Comparison of ENCODE assay signal across 26 cellular contexts in genomic region chr4:182711211-182711610, GRCh38.
A peak's percentile ranks its signal among the peaks of the same experiment; 100 is the strongest.
DNase-seq lines count a peak whose midpoint lies in the region; ATAC-seq, FAIRE-seq and TF ChIP-seq lines count a peak whose summit lies in the region.
"Had no signal": no experiment of that assay in that cellular context is flagged by ENCODE, and none has a peak within 500 bp of the region (broad histone marks: within the 10 kb centered on the region; RNA-seq: fewer than 3 reads in every experiment).

No MANE protein-coding gene starts in this region.

- 67% methylated on average over 2 of the region's 2 CpGs for WGBS in mesenchymal stem cell
- 37 to 45% methylated on average over 2 of the region's 2 CpGs for WGBS in transverse colon (ENCODE audit: low coverage in 1 of 2), 2 donors

- H2AFZ ChIP-seq in mesenchymal stem cell (ENCODE audit: low read depth, low read length): no peak overlapping the region

- no peak for TF ChIP-seq POLR2A in transverse colon (IDR thresholded peaks at IDR 0.05)

- CTCF ChIA-PET in AG04449 (lab: Yijun Ruan, JAX): no interaction called here

- peaks cover 3 to 5% of the 10 kb centered on the region in 2 experiments for H3K36me3 ChIP-seq in mesenchymal stem cell (ENCODE audit: control insufficient read depth in 1 of 2, insufficient read depth in 2 of 2, low read depth in 1 of 2, low read length in 2 of 2)
- H3K36me3 ChIP-seq in transverse colon: no peaks in the 10 kb centered on the region
- H3K36me3 ChIP-seq in kidney (ENCODE audit: control insufficient read depth in 1 of 2, insufficient read depth in 2 of 2, low read length in 2 of 2): no peaks in the 10 kb centered on the region
- H3K36me3 ChIP-seq: SJCRH30 had no signal

- no peaks in the 10 kb centered on the region for H3K79me1 ChIP-seq in mesenchymal stem cell (replicated peaks; ENCODE audit: low read length, poor library complexity, severe bottlenecking)

- no peak overlapping the region for H2BK5ac ChIP-seq in mesenchymal stem cell (ENCODE audit: low read depth, low read length, poor library complexity, severe bottlenecking)

- H3K9me3 ChIP-seq in mesenchymal stem cell (ENCODE audit: control insufficient read depth, low read length): no peaks in the 10 kb centered on the region
- H3K9me3 ChIP-seq in transverse colon: no peaks in the 10 kb centered on the region
- H3K9me3 ChIP-seq in kidney (ENCODE audit: control insufficient read depth in 1 of 2, low read length in 2 of 2): no peaks in the 10 kb centered on the region
- H3K9me3 ChIP-seq: BE2C, SJCRH30 had no signal

- no peak overlapping the region for H2BK120ac ChIP-seq in mesenchymal stem cell (ENCODE audit: low read depth, low read length)

- H3K27ac ChIP-seq in mesenchymal stem cell (ENCODE audit: low read length, poor library complexity, severe bottlenecking) (no peak overlapping the region), transverse colon (no peak overlapping the region), kidney (ENCODE audit: low read depth in 2 of 2, low read length in 2 of 2) (no peak overlapping the region)
- H3K27ac ChIP-seq: 22Rv1, SJCRH30 had no signal

- no peak for TF ChIP-seq CTCF in AG04449 (IDR thresholded peaks at IDR 0.05; ENCODE audit: insufficient read depth, low read length, missing control alignments)
- no peak for TF ChIP-seq CTCF in choroid plexus epithelial cell (conservative IDR thresholded peaks at IDR 0.05; ENCODE audit: low read depth, low read length)
- TF ChIP-seq CTCF in transverse colon (IDR thresholded peaks at IDR 0.05): no peak
- TF ChIP-seq CTCF in kidney (IDR thresholded peaks at IDR 0.05; ENCODE audit: borderline replicate concordance, extremely low read depth, insufficient read depth): no peak

- intact Hi-C loops in transverse colon (cut with DNase I; ENCODE audit: low total_unique reads): no loop called here
- intact Hi-C loops in kidney (cut with DNase I): no loop called here

- H3K4me2 ChIP-seq in mesenchymal stem cell (ENCODE audit: low read length, poor library complexity, severe bottlenecking): no peak overlapping the region

- no peaks in the 10 kb centered on the region for H3K4me1 ChIP-seq in mesenchymal stem cell (ENCODE audit: control insufficient read depth, insufficient read depth, low read depth, low read length)
- no peaks in the 10 kb centered on the region for H3K4me1 ChIP-seq in transverse colon
- no peaks in the 10 kb centered on the region for H3K4me1 ChIP-seq in kidney (ENCODE audit: control insufficient read depth in 1 of 2, insufficient read depth in 1 of 2, low read depth in 1 of 2, low read length in 2 of 2)
- H3K4me1 ChIP-seq: SJCRH30 had no signal

- H3K9me3 Mint-ChIP-seq in activated naive CD4-positive, alpha-beta T cell treated with anti-CD3 and anti-CD28 coated beads, Interleukin-2, amount 50 U/mL, for 72 hours: no peaks in the 10 kb centered on the region

- peak; percentile 26 for DNase-seq in AG04449 (ENCODE audit: low read depth, low spot score)
- DNase-seq in GM04503 (ENCODE audit: low read depth): peak; percentile 24
- DNase-seq in choroid plexus epithelial cell (ENCODE audit: low read depth): peak; percentile 28
- no peak for DNase-seq in mesenchymal stem cell
- DNase-seq in activated naive CD4-positive, alpha-beta T cell treated with anti-CD3 and anti-CD28 coated beads, Interleukin-2, amount 50 U/mL, for 72 hours (ENCODE audit: low spot score in 2 of 2): no peak
- DNase-seq in stimulated activated CD4-positive, alpha-beta T cell treated with anti-CD3 and anti-CD28 coated beads, Interleukin-4, amount 100 ng/mL, for 1 hour: no peak
- DNase-seq in transverse colon: no peak
- no peak for DNase-seq in kidney
- DNase-seq: BE2C; CD4-positive, CD25-positive, alpha-beta regulatory T cell; DMS79; GOT3; Karpas-422; MV-4-11; NCI-H1105 treated with DMSO at 0.1 percent for 48 hours; NCI-H1694; NCI-H2081; NCI-H2171 treated with DMSO at 0.1 percent for 48 hours; NCI-H524 treated with DMSO at 0.1 percent for 48 hours; NCI-H82; OCI-M1; SJCRH30 had no signal

- no peak overlapping the region for H3K18ac ChIP-seq in mesenchymal stem cell (ENCODE audit: low read depth in 1 of 2, low read length in 2 of 2)

- no peak overlapping the region for H3K14ac ChIP-seq in mesenchymal stem cell (ENCODE audit: low read length in 2 of 2)

- H3K9ac ChIP-seq in mesenchymal stem cell (ENCODE audit: low read length): peak overlapping the region; percentile 54
- no peak overlapping the region for H3K9ac ChIP-seq in kidney (ENCODE audit: low read length in 2 of 2)

- H3K4me3 ChIP-seq in AG04449 (ENCODE audit: low read depth, low read length) (no peak overlapping the region), choroid plexus epithelial cell (ENCODE audit: low read depth, low read length) (no peak overlapping the region), mesenchymal stem cell (ENCODE audit: insufficient read depth in 1 of 2, low read depth in 1 of 2, low read length in 2 of 2) (no peak overlapping the region), transverse colon (no peak overlapping the region), kidney (ENCODE audit: low read length in 2 of 2) (no peak overlapping the region)
- H3K4me3 ChIP-seq: SJCRH30 had no signal

- H4K91ac ChIP-seq in mesenchymal stem cell (ENCODE audit: low read length): no peak overlapping the region

- H3K4ac ChIP-seq in mesenchymal stem cell (ENCODE audit: low read depth in 1 of 2, low read length in 2 of 2): no peak overlapping the region

- H3K23ac ChIP-seq in mesenchymal stem cell (ENCODE audit: low read length in 2 of 2): no peak overlapping the region

- H3K27me3 ChIP-seq in mesenchymal stem cell (ENCODE audit: control insufficient read depth in 1 of 2, insufficient read depth in 1 of 2, low read length in 2 of 2) (no peaks in the 10 kb centered on the region), transverse colon (peaks cover 61% of the 10 kb centered on the region)
- H3K27me3 ChIP-seq: BE2C, SJCRH30 had no signal

- POLR2A ChIA-PET in AG04449 (lab: Yijun Ruan, JAX): no interaction called here

- no peak overlapping the region for H4K8ac ChIP-seq in mesenchymal stem cell (ENCODE audit: low read length)

- TF ChIP-seq EP300 in transverse colon (IDR thresholded peaks at IDR 0.05; ENCODE audit: low read depth): no peak

- no peak for ATAC-seq in activated naive CD4-positive, alpha-beta T cell treated with anti-CD3 and anti-CD28 coated beads, Interleukin-2, amount 50 U/mL, for 72 hours
- ATAC-seq: HCT116 had no signal

- in situ Hi-C loops in transverse colon (cut with MboI; ENCODE audit: low pct_ligation_motif_present in 1 of 4, low pct_unique_long_range_greater_than_20kb in 1 of 4, low sequenced_read_pairs in 3 of 4): no loop called here

- no peak overlapping the region for H3K27ac Mint-ChIP-seq in activated naive CD4-positive, alpha-beta T cell treated with anti-CD3 and anti-CD28 coated beads, Interleukin-2, amount 50 U/mL, for 72 hours
- H3K27ac Mint-ChIP-seq: CD4-positive, CD25-positive, alpha-beta regulatory T cell had no signal

- no peak overlapping the region for H2BK12ac ChIP-seq in mesenchymal stem cell (ENCODE audit: low read length in 2 of 2)

- H2BK15ac ChIP-seq in mesenchymal stem cell (ENCODE audit: low read depth, poor library complexity, severe bottlenecking): no peak overlapping the region

- H2AK5ac ChIP-seq in mesenchymal stem cell (ENCODE audit: low read length, severe bottlenecking): no peak overlapping the region

- no peak for FAIRE-seq in kidney (lab: Jason Lieb, UNC)
- FAIRE-seq: GM18507, RCC 7860 had no signal

- H3K36me3 Mint-ChIP-seq in activated naive CD4-positive, alpha-beta T cell treated with anti-CD3 and anti-CD28 coated beads, Interleukin-2, amount 50 U/mL, for 72 hours: no peaks in the 10 kb centered on the region
- H3K36me3 Mint-ChIP-seq: CD4-positive, CD25-positive, alpha-beta regulatory T cell had no signal

Comparison
In these comparisons a context has a peak if more than half of its experiments do, and no peak if none do; other contexts are left out.
1. DNase-seq: peak in AG04449 (single experiment), GM04503 (single experiment) and choroid plexus epithelial cell (single experiment); none in mesenchymal stem cell (single experiment), activated naive CD4-positive, alpha-beta T cell treated with anti-CD3 and anti-CD28 coated beads, Interleukin-2, amount 50 U/mL, for 72 hours (0 of 2), stimulated activated CD4-positive, alpha-beta T cell treated with anti-CD3 and anti-CD28 coated beads, Interleukin-4, amount 100 ng/mL, for 1 hour (single experiment), transverse colon (single experiment) and kidney (single experiment).